20 cellular contexts compared by ENCODE assay signal in the genomic region with DNA sequence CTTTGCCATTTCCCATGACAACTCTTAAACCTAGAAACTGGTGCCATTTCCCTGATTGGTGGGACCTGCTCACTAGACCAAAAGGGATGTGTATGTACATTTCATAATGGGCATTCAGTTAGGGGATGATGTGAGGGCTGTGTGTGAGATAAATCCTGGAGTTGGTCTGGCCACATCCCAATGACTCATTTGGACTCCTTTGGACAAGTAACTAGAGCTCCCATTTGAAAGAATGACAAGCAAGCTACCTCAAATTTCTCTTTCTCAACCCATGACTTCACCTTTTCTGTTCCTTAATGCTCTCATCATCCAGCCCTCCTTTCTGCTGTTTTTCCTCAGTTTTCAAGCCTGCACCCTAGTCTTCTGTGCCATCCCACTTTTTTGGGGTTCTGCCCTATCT. TPM values are rescaled to one million over a fixed set of nuclear protein-coding genes. Genes with fewer than 3 reads are reported as not detected.
A peak's percentile ranks its signal among the peaks of the same experiment; 100 is the strongest.
DNase-seq lines count a peak whose midpoint lies in the region; ATAC-seq and TF ChIP-seq lines count a peak whose summit lies in the region.
"Had no signal": no experiment of that assay in that cellular context is flagged by ENCODE, and none has a peak within 500 bp of the region (broad histone marks: within the 10 kb centered on the region; RNA-seq: fewer than 3 reads in every experiment).

No MANE protein-coding gene starts in this region.

- no peak for TF ChIP-seq CTCF in AG04449 (IDR thresholded peaks at IDR 0.05; ENCODE audit: insufficient read depth, low read length, missing control alignments)
- no peak for TF ChIP-seq CTCF in HEK293 (tag by site-specific recombination; IDR thresholded peaks at IDR 0.05)
- TF ChIP-seq CTCF in fibroblast of mammary gland (conservative IDR thresholded peaks at IDR 0.05; ENCODE audit: control insufficient read depth, insufficient read depth, low read depth, low read length): no peak
- TF ChIP-seq CTCF in Calu3 (IDR thresholded peaks at IDR 0.05; ENCODE audit: unreplicated experiment): no peak

- BruUV-seq in Calu3 (replicated peaks; lab: Mats Ljungman, UMichigan): no TSS peak

- POLR2A ChIA-PET in AG04449 (lab: Yijun Ruan, JAX) (no interaction called here), HEK293 (lab: Yijun Ruan, JAX) (interaction anchor here (0.6 kb wide), 1 partner anchor 27 kb away, joined by 3 read pairs; a partner anchor contains a TSS)

- H3K9me3 Mint-ChIP-seq in Calu3 (ENCODE audit: low read depth, unreplicated experiment): peaks cover 2% of the 10 kb centered on the region
- H3K9me3 Mint-ChIP-seq: GM23338; stimulated activated naive CD8-positive, alpha-beta T cell treated with anti-CD3 and anti-CD28 coated beads, Interleukin-15, Interleukin-2, amounts not matched to agents 100 ng/mL and 50 ng/mL, for 24 hours had no signal

- H3K4me1 Mint-ChIP-seq in Calu3 (ENCODE audit: low read depth, unreplicated experiment): no peaks in the 10 kb centered on the region

- ATAC-seq in HG03469 (IDR thresholded peaks at IDR 0.05; ENCODE audit: unreplicated experiment): no peak
- no peak for ATAC-seq in HG03439 (IDR thresholded peaks at IDR 0.05; ENCODE audit: unreplicated experiment)
- ATAC-seq: right cardiac atrium had no signal

- H3K27me3 Mint-ChIP-seq in Calu3 (ENCODE audit: unreplicated experiment): peaks cover 50% of the 10 kb centered on the region

- no peaks in the 10 kb centered on the region for H3K36me3 Mint-ChIP-seq in Calu3 (ENCODE audit: insufficient read depth, unreplicated experiment)

- no peak overlapping the region for H3K4me3 Mint-ChIP-seq in Calu3 (ENCODE audit: low read depth, unreplicated experiment)
- H3K4me3 Mint-ChIP-seq: stimulated activated naive CD8-positive, alpha-beta T cell treated with anti-CD3 and anti-CD28 coated beads, Interleukin-15, Interleukin-2, amounts not matched to agents 100 ng/mL and 50 ng/mL, for 24 hours had no signal

- no peaks in the 10 kb centered on the region for H3K9me3 ChIP-seq in HEK293 (ENCODE audit: control insufficient read depth, insufficient read depth, low read depth, low read length)
- H3K9me3 ChIP-seq: A549 had no signal

- H3K27ac Mint-ChIP-seq in Calu3 (ENCODE audit: unreplicated experiment): no peak overlapping the region
- H3K27ac Mint-ChIP-seq: stimulated activated naive CD8-positive, alpha-beta T cell treated with anti-CD3 and anti-CD28 coated beads, Interleukin-15, Interleukin-2, amounts not matched to agents 100 ng/mL and 50 ng/mL, for 24 hours had no signal

- peaks cover 0 to 8% of the 10 kb centered on the region in 2 experiments; a peak in 1 of 3 replicates for H3K36me3 ChIP-seq in HEK293 (ENCODE audit: control insufficient read depth in 2 of 2, insufficient read depth in 1 of 2, low read length in 2 of 2)

- DNase-seq in AG04449 (ENCODE audit: low read depth, low spot score) (peak; percentile 5), amniotic epithelial cell (ENCODE audit: low read depth) (peak; percentile 76), fibroblast of mammary gland (ENCODE audit: low read depth) (peak; percentile 71), Calu3 (no peak), OCI-M2 (lab: John Stamatoyannopoulos, UW; ENCODE audit: unreplicated experiment) (no peak)
- DNase-seq: activated CD4-positive, alpha-beta T cell treated with anti-CD3 and anti-CD28 coated beads for 4 hours; activated CD8-positive, alpha-beta memory T cell treated with anti-CD3 and anti-CD28 coated beads, Interleukin-2, amount 50 U/mL, for 4 hours; activated gamma-delta T cell treated with Interleukin-2 at 50 U/mL for 16 hours; naive B cell; NCI-H2107; NCI-H774; PC-9; right cardiac atrium had no signal

- CTCF ChIA-PET in AG04449 (lab: Yijun Ruan, JAX) (no interaction called here), HEK293 (lab: Yijun Ruan, JAX) (interaction anchor here (1.1 kb wide), 1 partner anchor 270 kb away, joined by 3 read pairs; no protein-coding TSS in a partner anchor), Calu3 (lab: Charles Lee) (no interaction called here)

- H3K4me3 ChIP-seq in AG04449 (ENCODE audit: low read depth, low read length) (no peak overlapping the region), HEK293 (ENCODE audit: low read depth, low read length) (no peak overlapping the region), fibroblast of mammary gland (ENCODE audit: control insufficient read depth, low read depth, low read length) (no peak overlapping the region)
- H3K4me3 ChIP-seq: A549, GM23338, PC-9, SK-N-MC had no signal

- intact Hi-C loops in Calu3 (cut with micrococcal nuclease; ENCODE audit: unreplicated experiment): no loop called here

- no peak overlapping the region for H3K27ac ChIP-seq in HEK293 (ENCODE audit: extremely low read depth, low read depth, low read length)
- H3K27ac ChIP-seq: A549, PC-9, SK-N-MC had no signal

- no peaks in the 10 kb centered on the region for H3K4me1 ChIP-seq in HEK293 (ENCODE audit: control insufficient read depth, insufficient read depth, low read length)

TF ChIP-seq in HEK293, 187 proteins besides CTCF, POLR2A, EP300 and RAD21:
- TF ChIP-seq ZNF600 (tag by site-specific recombination; IDR thresholded peaks at IDR 0.05) (peak; percentile 22; the same call in 1 of the 2 replicates), ZNF629 (tag by site-specific recombination; IDR thresholded peaks at IDR 0.05) (peak; percentile 55)
- TF ChIP-seq, protein P1, sequence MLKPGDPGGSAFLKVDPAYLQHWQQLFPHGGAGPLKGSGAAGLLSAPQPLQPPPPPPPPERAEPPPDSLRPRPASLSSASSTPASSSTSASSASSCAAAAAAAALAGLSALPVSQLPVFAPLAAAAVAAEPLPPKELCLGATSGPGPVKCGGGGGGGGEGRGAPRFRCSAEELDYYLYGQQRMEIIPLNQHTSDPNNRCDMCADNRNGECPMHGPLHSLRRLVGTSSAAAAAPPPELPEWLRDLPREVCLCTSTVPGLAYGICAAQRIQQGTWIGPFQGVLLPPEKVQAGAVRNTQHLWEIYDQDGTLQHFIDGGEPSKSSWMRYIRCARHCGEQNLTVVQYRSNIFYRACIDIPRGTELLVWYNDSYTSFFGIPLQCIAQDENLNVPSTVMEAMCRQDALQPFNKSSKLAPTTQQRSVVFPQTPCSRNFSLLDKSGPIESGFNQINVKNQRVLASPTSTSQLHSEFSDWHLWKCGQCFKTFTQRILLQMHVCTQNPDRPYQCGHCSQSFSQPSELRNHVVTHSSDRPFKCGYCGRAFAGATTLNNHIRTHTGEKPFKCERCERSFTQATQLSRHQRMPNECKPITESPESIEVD (tag by site-specific recombination; IDR thresholded peaks at IDR 0.05): no peak

RNA-seq across cellular contexts. Expression of a gene that starts 27.9 kb away (rescaled TPM):
- total RNA-seq in Calu3 (2022): 128 and 132 TPM in 2 replicates

RNA-seq across cellular contexts. Expression of a gene that starts 27.9 kb away (rescaled TPM):
- total RNA-seq in Calu3 (2022): 0.26 and 0.56 TPM in 2 replicates

Comparison
In these comparisons a context has a peak if more than half of its experiments do, and no peak if none do; other contexts are left out.
1. DNase-seq: peak in AG04449 (single experiment), amniotic epithelial cell (single experiment) and fibroblast of mammary gland (single experiment); none in Calu3 (single experiment) and OCI-M2 (single experiment).